18 cellular contexts compared by ENCODE assay signal in genomic region chr2:133985563-133985962, GRCh38.
DNase-seq lines count a peak whose midpoint lies in the region; ATAC-seq and TF ChIP-seq lines count a peak whose summit lies in the region.
"Had no signal": no experiment of that assay in that cellular context is flagged by ENCODE, and none has a peak within 500 bp of the region (broad histone marks: within the 10 kb centered on the region; RNA-seq: fewer than 3 reads in every experiment).

No MANE protein-coding gene starts in this region.

- dilution Hi-C loops in IMR-90 (cut with HindIII; ENCODE audit: low sequenced_read_pairs, unreplicated experiment) = no loop called here

- peak overlapping the region; percentile 71 for H3K4ac ChIP-seq in IMR-90 (ENCODE audit: low read depth, low read length)

- no peak for TF ChIP-seq RAD21 in IMR-90 (IDR thresholded peaks at IDR 0.05; ENCODE audit: low read length)

- H3K9me3 Mint-ChIP-seq in endodermal cell = peaks cover 10% of the 10 kb centered on the region
- H3K9me3 Mint-ChIP-seq in CD4-positive, alpha-beta memory T cell = peaks cover 0 to 2% (median 0%) of the 10 kb centered on the region in 8 donors
- H3K9me3 Mint-ChIP-seq in stimulated activated effector memory CD8-positive, alpha-beta T cell treated with anti-CD3 and anti-CD28 coated beads, Interleukin-12 subunit alpha, Interleukin-12 subunit beta, amount 100 ng/mL, for 72 hours = no peaks in the 10 kb centered on the region
- H3K9me3 Mint-ChIP-seq: CD8-positive, alpha-beta memory T cell had no signal

- no peak overlapping the region for H3K56ac ChIP-seq in IMR-90 (ENCODE audit: extremely low read depth, insufficient read depth, low read length)

- POLR2A ChIA-PET in IMR-90 (lab: Charles Lee; ENCODE audit: unreplicated experiment) = no interaction called here
- POLR2A ChIA-PET in CD4-positive, alpha-beta memory T cell (lab: Charles Lee; ENCODE audit: partially characterized antibody) = no interaction called here

- H3K27ac ChIP-seq in heart left ventricle (peak overlapping the region in 7 of 12 donors; percentile 58 to 94 (median 81)), IMR-90 (ENCODE audit: insufficient read depth, low read length) (peak overlapping the region; percentile 16; the same call in 1 of the 2 replicates), endodermal cell (ENCODE audit: low read depth, low read length) (no peak overlapping the region)
- H3K27ac ChIP-seq in CD4-positive, alpha-beta memory T cell (ENCODE audit: low read depth, low read length) = no peak overlapping the region
- H3K27ac ChIP-seq: BLaER1 treated with 17β-estradiol and CSF1 and Interleukin-3, amounts not matched to agents 10 nM and 100 nM had no signal

- DNase-seq in heart left ventricle (no peak), Right ventricle myocardium superior (no peak), IMR-90 (peak; percentile 12), endodermal cell (no peak), MV-4-11 (lab: John Stamatoyannopoulos, UW) (no peak)
- DNase-seq in CD4-positive, alpha-beta memory T cell = no peak
- DNase-seq in stimulated activated effector memory CD8-positive, alpha-beta T cell treated with anti-CD3 and anti-CD28 coated beads, Interleukin-12 subunit alpha, Interleukin-12 subunit beta, amount 100 ng/mL, for 72 hours (ENCODE audit: low spot score in 2 of 2) = no peak
- DNase-seq: 8988T; CD8-positive, alpha-beta memory T cell; COR-L47; DMS 273 treated with DMSO at 0.1 percent for 48 hours; DMS53; DND-41; EL; H9 had no signal

- H3K18ac ChIP-seq in IMR-90 (ENCODE audit: low read depth, low read length) = peak overlapping the region; percentile 73

- peaks cover 3% of the 10 kb centered on the region for H3K27me3 Mint-ChIP-seq in endodermal cell (ENCODE audit: insufficient read depth)
- H3K27me3 Mint-ChIP-seq in CD4-positive, alpha-beta memory T cell = peaks cover 1 to 4% of the 10 kb centered on the region in 2 donors

- peak overlapping the region; percentile 96 for H2BK20ac ChIP-seq in IMR-90 (ENCODE audit: low read depth, low read length)

- H3K9me1 ChIP-seq in IMR-90 (ENCODE audit: insufficient read depth, low read length) = peaks cover 6% of the 10 kb centered on the region

- H3K36me3 ChIP-seq in heart left ventricle (no peaks in the 10 kb centered on the region), IMR-90 (ENCODE audit: control insufficient read depth, insufficient read depth, low read length) (no peaks in the 10 kb centered on the region), endodermal cell (ENCODE audit: control insufficient read depth, insufficient read depth, low read length) (no peaks in the 10 kb centered on the region)
- H3K36me3 ChIP-seq in CD4-positive, alpha-beta memory T cell (ENCODE audit: insufficient read depth, low read length) = no peaks in the 10 kb centered on the region
- H3K36me3 ChIP-seq: BLaER1 treated with 17β-estradiol and CSF1 and Interleukin-3, amounts not matched to agents 10 nM and 100 nM had no signal

- H3K9ac ChIP-seq in IMR-90 (ENCODE audit: low read depth, low read length) (no peak overlapping the region), endodermal cell (ENCODE audit: extremely low read depth, low read length, poor library complexity, severe bottlenecking) (no peak overlapping the region)
- H3K9ac ChIP-seq: BLaER1 treated with 17β-estradiol and CSF1 and Interleukin-3, amounts not matched to agents 10 nM and 100 nM had no signal

- peak overlapping the region; percentile 93 for H2BK120ac ChIP-seq in IMR-90 (ENCODE audit: low read depth, low read length)

- H2BK15ac ChIP-seq in IMR-90 (ENCODE audit: low read depth, low read length) = peak overlapping the region; percentile 91; the same call in 2 of the 3 replicates

- H3K4me1 ChIP-seq in heart left ventricle (peaks cover 0 to 21% (median 7%) of the 10 kb centered on the region in 12 donors), IMR-90 (ENCODE audit: control insufficient read depth, insufficient read depth, low read length) (peaks cover 13% of the 10 kb centered on the region), endodermal cell (ENCODE audit: control insufficient read depth, insufficient read depth, low read length) (peaks cover 20% of the 10 kb centered on the region)
- no peaks in the 10 kb centered on the region for H3K4me1 ChIP-seq in CD4-positive, alpha-beta memory T cell (ENCODE audit: insufficient read depth, low read length)
- H3K4me1 ChIP-seq: BLaER1 treated with 17β-estradiol and CSF1 and Interleukin-3, amounts not matched to agents 10 nM and 100 nM had no signal

- 91 to 94% (median 92%) methylated on average over 6 of the region's 6 CpGs for WGBS in heart left ventricle, 4 donors
- WGBS in IMR-90 (ENCODE audit: extremely low coverage in 2 of 2, insufficient read length in 1 of 2), 2 experiments = 90% methylated on average over 4 of the region's 6 CpGs; no CpG with 5 or more reads in 1 of the 2 experiments
- 93 to 98% methylated on average over 6 of the region's 6 CpGs for WGBS in endodermal cell (ENCODE audit: insufficient coverage in 1 of 2, insufficient read length in 1 of 2), 2 experiments

- H3K36me3 Mint-ChIP-seq in endodermal cell (ENCODE audit: low read depth) = peaks cover 2% of the 10 kb centered on the region
- H3K36me3 Mint-ChIP-seq in CD4-positive, alpha-beta memory T cell = no peaks in the 10 kb centered on the region
- H3K36me3 Mint-ChIP-seq in stimulated activated effector memory CD8-positive, alpha-beta T cell treated with anti-CD3 and anti-CD28 coated beads, Interleukin-12 subunit alpha, Interleukin-12 subunit beta, amount 100 ng/mL, for 72 hours = no peaks in the 10 kb centered on the region

- H2AK9ac ChIP-seq in IMR-90 (replicated peaks; ENCODE audit: low read depth, low read length, poor library complexity) = no peak overlapping the region

- H3K4me2 ChIP-seq in IMR-90 (ENCODE audit: low read depth, low read length) = no peak overlapping the region
- H3K4me2 ChIP-seq: BLaER1 treated with 17β-estradiol and CSF1 and Interleukin-3, amounts not matched to agents 10 nM and 100 nM had no signal

- H3K4me3 Mint-ChIP-seq in endodermal cell = no peak overlapping the region
- H3K4me3 Mint-ChIP-seq in CD4-positive, alpha-beta memory T cell = no peak overlapping the region
- H3K4me3 Mint-ChIP-seq in stimulated activated effector memory CD8-positive, alpha-beta T cell treated with anti-CD3 and anti-CD28 coated beads, Interleukin-12 subunit alpha, Interleukin-12 subunit beta, amount 100 ng/mL, for 72 hours = no peak overlapping the region
- H3K4me3 Mint-ChIP-seq: B cell; CD8-positive, alpha-beta memory T cell; H9 had no signal

- TF ChIP-seq POLR2A in heart left ventricle (IDR thresholded peaks at IDR 0.05) (no peak), IMR-90 (IDR thresholded peaks at IDR 0.05; ENCODE audit: low read depth, low read length) (no peak)

- ATAC-seq in heart left ventricle (no peak), Right ventricle myocardium superior (ENCODE audit: poor library complexity) (no peak), IMR-90 (ENCODE audit: low read depth) (no peak)
- no peak for ATAC-seq in stimulated activated effector memory CD8-positive, alpha-beta T cell treated with anti-CD3 and anti-CD28 coated beads, Interleukin-12 subunit alpha, Interleukin-12 subunit beta, amount 100 ng/mL, for 72 hours
- ATAC-seq: GM12878 had no signal

- H3K27me3 ChIP-seq in heart left ventricle (no peaks in the 10 kb centered on the region), IMR-90 (ENCODE audit: control insufficient read depth, insufficient read depth, low read length) (no peaks in the 10 kb centered on the region), endodermal cell (ENCODE audit: control insufficient read depth, insufficient read depth, low read length, poor library complexity, severe bottlenecking) (no peaks in the 10 kb centered on the region)
- H3K27me3 ChIP-seq in CD4-positive, alpha-beta memory T cell (ENCODE audit: insufficient read depth, low read length) = no peaks in the 10 kb centered on the region
- H3K27me3 ChIP-seq: BLaER1 treated with 17β-estradiol and CSF1 and Interleukin-3, amounts not matched to agents 10 nM and 100 nM had no signal

- H3K14ac ChIP-seq in IMR-90 (replicated peaks; ENCODE audit: low read depth, low read length) = peak overlapping the region; percentile 91

- peaks cover 0 to 11% (median 0%) of the 10 kb centered on the region in 12 donors for H3K9me3 ChIP-seq in heart left ventricle
- H3K9me3 ChIP-seq in IMR-90 (ENCODE audit: control insufficient read depth, insufficient read depth, low read length) = no peaks in the 10 kb centered on the region
- peaks cover 14% of the 10 kb centered on the region for H3K9me3 ChIP-seq in endodermal cell (ENCODE audit: control insufficient read depth, low read length)
- no peaks in the 10 kb centered on the region for H3K9me3 ChIP-seq in CD4-positive, alpha-beta memory T cell (ENCODE audit: control insufficient read depth in 1 of 2, low read length in 2 of 2)

- peak overlapping the region; percentile 58 for H2BK5ac ChIP-seq in IMR-90 (ENCODE audit: low read depth, low read length, poor library complexity, severe bottlenecking)

- intact Hi-C loops in heart left ventricle (cut with DNase I) = loop anchor here in 1 of 10 donors (5.0 kb wide), 1 partner anchor 38 kb away; no protein-coding TSS in a partner anchor
- intact Hi-C loops in Right ventricle myocardium superior (cut with DNase I) = no loop called here
- intact Hi-C loops in IMR-90 (cut with micrococcal nuclease) = no loop called here
- intact Hi-C loops in CD4-positive, alpha-beta memory T cell (cut with micrococcal nuclease) = no loop called here

- H4K5ac ChIP-seq in IMR-90 (ENCODE audit: low read depth, low read length) = peak overlapping the region; percentile 26

- H2AFZ ChIP-seq in IMR-90 (replicated peaks; ENCODE audit: low read length, poor library complexity) = peak overlapping the region; percentile 4

- H3K27ac Mint-ChIP-seq in endodermal cell = no peak overlapping the region
- no peak overlapping the region for H3K27ac Mint-ChIP-seq in CD4-positive, alpha-beta memory T cell
- no peak overlapping the region for H3K27ac Mint-ChIP-seq in stimulated activated effector memory CD8-positive, alpha-beta T cell treated with anti-CD3 and anti-CD28 coated beads, Interleukin-12 subunit alpha, Interleukin-12 subunit beta, amount 100 ng/mL, for 72 hours
- H3K27ac Mint-ChIP-seq: B cell; CD8-positive, alpha-beta memory T cell had no signal

- in situ Hi-C loops in IMR-90 (cut with MboI; ENCODE audit: low sequenced_read_pairs) = no loop called here

- CTCF ChIA-PET in IMR-90 (lab: Yijun Ruan, JAX) = interaction anchor here (1.8 kb wide), 1 partner anchor 17 kb away, joined by 4 read pairs; no protein-coding TSS in a partner anchor
- CTCF ChIA-PET in CD4-positive, alpha-beta memory T cell (lab: Charles Lee; ENCODE audit: partially characterized antibody) = no interaction called here

- peak overlapping the region; percentile 13; the same call in 1 of the 2 replicates for H3K23ac ChIP-seq in IMR-90 (ENCODE audit: low read depth, low read length)

- H4K8ac ChIP-seq in IMR-90 (ENCODE audit: low read depth in 2 of 2, low read length in 2 of 2) = peak overlapping the region; percentile 31 to 33; a peak in 3 of 4 replicates

- H3K4me1 Mint-ChIP-seq in endodermal cell = peaks cover 30% of the 10 kb centered on the region
- no peaks in the 10 kb centered on the region for H3K4me1 Mint-ChIP-seq in CD4-positive, alpha-beta memory T cell
- H3K4me1 Mint-ChIP-seq in stimulated activated effector memory CD8-positive, alpha-beta T cell treated with anti-CD3 and anti-CD28 coated beads, Interleukin-12 subunit alpha, Interleukin-12 subunit beta, amount 100 ng/mL, for 72 hours = no peaks in the 10 kb centered on the region
- H3K4me1 Mint-ChIP-seq: B cell; CD8-positive, alpha-beta memory T cell had no signal

- H4K91ac ChIP-seq in IMR-90 (ENCODE audit: insufficient read depth, low read depth, low read length) = peak overlapping the region; percentile 81

- H3K4me3 ChIP-seq in heart left ventricle = peak overlapping the region in 6 of 12 donors; percentile 4 to 27 (median 22)
- H3K4me3 ChIP-seq in IMR-90 (ENCODE audit: insufficient read depth, low read depth, low read length) = no peak overlapping the region
- H3K4me3 ChIP-seq in endodermal cell (ENCODE audit: low read length) = peak overlapping the region; percentile 14
- no peak overlapping the region for H3K4me3 ChIP-seq in CD4-positive, alpha-beta memory T cell (ENCODE audit: low read length in 2 of 2)
- H3K4me3 ChIP-seq: BLaER1 treated with 17β-estradiol and CSF1 and Interleukin-3, amounts not matched to agents 10 nM and 100 nM; GM12878 had no signal

- peak overlapping the region; percentile 59 for H2AK5ac ChIP-seq in IMR-90 (ENCODE audit: low read depth, low read length)

- no TSS peak for BruUV-seq in IMR-90 (replicated peaks; lab: Mats Ljungman, UMichigan)

- no peaks in the 10 kb centered on the region for H4K20me1 ChIP-seq in IMR-90 (ENCODE audit: insufficient read depth, low read length)
- H4K20me1 ChIP-seq: BLaER1 treated with 17β-estradiol and CSF1 and Interleukin-3, amounts not matched to agents 10 nM and 100 nM had no signal

- no peak for TF ChIP-seq CTCF in heart left ventricle (IDR thresholded peaks at IDR 0.05)
- no peak for TF ChIP-seq CTCF in IMR-90 (conservative IDR thresholded peaks at IDR 0.05; ENCODE audit: low read depth, low read length)
- TF ChIP-seq CTCF in endodermal cell (conservative IDR thresholded peaks at IDR 0.05) = no peak

- no peaks in the 10 kb centered on the region for H3K79me1 ChIP-seq in IMR-90 (ENCODE audit: low read depth in 1 of 2, low read length in 2 of 2)

Comparison
In these comparisons a context has a peak if more than half of its experiments do, and no peak if none do; other contexts are left out.
1. H3K27ac ChIP-seq: peak in heart left ventricle (7 of 12) and IMR-90 (single experiment); none in endodermal cell (single experiment) and CD4-positive, alpha-beta memory T cell (single experiment).